ENCODE assay signal across 19 cellular contexts in genomic region chr12:116263844-116264243, GRCh38. TPM values are rescaled to one million over a fixed set of nuclear protein-coding genes. Genes with fewer than 3 reads are reported as not detected.
DNase-seq lines count a peak whose midpoint lies in the region; ATAC-seq, FAIRE-seq and TF ChIP-seq lines count a peak whose summit lies in the region.
"Had no signal": no experiment of that assay in that cellular context is flagged by ENCODE, and none has a peak within 500 bp of the region (broad histone marks: within the 10 kb centered on the region; RNA-seq: fewer than 3 reads in every experiment).

No MANE protein-coding gene starts in this region.

- SMC1A ChIA-PET in GM12878 (lab: Charles Lee; ENCODE audit: uncharacterized antibody, unreplicated experiment), result interaction anchor here (1.0 kb wide), 1 partner anchor 12 kb away, joined by 3 read pairs; no protein-coding TSS in a partner anchor

- 86% methylated on average over 2 of the region's 2 CpGs for WGBS in GM12878 (ENCODE audit: insufficient coverage, insufficient replicate concordance, low lambda C conversion rate, missing lambda C conversion rate)
- WGBS in GM23248 (ENCODE audit: low coverage in 1 of 2, low lambda C conversion rate in 2 of 2, missing lambda C conversion rate in 2 of 2), 2 experiments, result 63 to 86% methylated on average over 2 of the region's 2 CpGs
- 58 to 71% (median 66%) methylated on average over 2 of the region's 2 CpGs for WGBS in ovary, 3 donors

- H4K20me1 ChIP-seq in GM12878 (ENCODE audit: control insufficient read depth, insufficient read depth) (peaks cover 10% of the 10 kb centered on the region), GM23248 (ENCODE audit: insufficient read depth) (peaks cover 68% of the 10 kb centered on the region)

- H3K4me3 ChIP-seq in GM12878 (no peak overlapping the region), GM23248 (no peak overlapping the region), ovary (no peak overlapping the region)
- H3K4me3 ChIP-seq: lower lobe of right lung had no signal

- BruUV-seq in GM12878 (replicated peaks; lab: Mats Ljungman, UMichigan), result no TSS peak

- H3K27me3 ChIP-seq in GM12878 (replicated peaks in 1 of 2; ENCODE audit: control insufficient read depth in 2 of 2, insufficient read depth in 2 of 2, low read length in 1 of 2) (peaks cover 0 to 3% of the 10 kb centered on the region in 2 experiments; a peak in 1 of 4 replicates), GM23248 (replicated peaks; ENCODE audit: insufficient read depth) (no peaks in the 10 kb centered on the region), ovary (no peaks in the 10 kb centered on the region)
- H3K27me3 ChIP-seq: brain microvascular endothelial cell had no signal

- TF ChIP-seq POLR2A in GM12878 (IDR thresholded peaks at IDR 0.05; ENCODE audit: low read depth, low read length), result no peak
- no peak for TF ChIP-seq POLR2A in ovary (IDR thresholded peaks at IDR 0.05)

- H3K9me3 Mint-ChIP-seq in nephron progenitor cell, result no peaks in the 10 kb centered on the region

- no peak for FAIRE-seq in GM12878 (lab: Jason Lieb, UNC)

- H3K4me2 ChIP-seq in GM12878 (ENCODE audit: control insufficient read depth, insufficient read depth) (no peak overlapping the region), GM23248 (ENCODE audit: unreplicated experiment) (no peak overlapping the region)

- H3K36me3 ChIP-seq in GM12878 (ENCODE audit: control insufficient read depth in 2 of 2, insufficient read depth in 2 of 2, low read length in 1 of 2) (no peaks in the 10 kb centered on the region), GM23248 (ENCODE audit: low read depth) (no peaks in the 10 kb centered on the region), ovary (no peaks in the 10 kb centered on the region)
- H3K36me3 ChIP-seq: brain microvascular endothelial cell, lower lobe of right lung had no signal

- peak overlapping the region; percentile 52 for H3K27ac Mint-ChIP-seq in nephron progenitor cell
- H3K27ac Mint-ChIP-seq: activated CD8-positive, alpha-beta memory T cell treated with anti-CD3 and anti-CD28 coated beads, Interleukin-2, amount 10 ng/mL, durations not matched to agents 7 days and 5 days had no signal

- H3K4me1 ChIP-seq in GM12878 (ENCODE audit: control insufficient read depth, insufficient read depth, low read length) (no peaks in the 10 kb centered on the region), GM23248 (ENCODE audit: insufficient read depth) (peaks cover 73% of the 10 kb centered on the region), ovary (ENCODE audit: insufficient read depth) (peaks cover 20% of the 10 kb centered on the region)

- no peak overlapping the region for H3K9ac ChIP-seq in GM12878 (ENCODE audit: control insufficient read depth, insufficient read depth, low read length)
- no peak overlapping the region for H3K9ac ChIP-seq in GM23248

- H3K4me1 Mint-ChIP-seq in nephron progenitor cell, result peaks cover 30% of the 10 kb centered on the region

- TF ChIP-seq RAD21 in GM12878 (IDR thresholded peaks at IDR 0.05; ENCODE audit: insufficient read depth, low read depth, low read length), result no peak

- no peaks in the 10 kb centered on the region for H3K9me3 ChIP-seq in GM12878 (replicated peaks; ENCODE audit: control insufficient read depth, insufficient read depth, low read length)
- no peaks in the 10 kb centered on the region for H3K9me3 ChIP-seq in GM23248 (ENCODE audit: low read depth)
- H3K9me3 ChIP-seq in ovary, result no peaks in the 10 kb centered on the region
- H3K9me3 ChIP-seq: lower lobe of right lung had no signal

- no peak overlapping the region for H3K4me3 Mint-ChIP-seq in nephron progenitor cell
- H3K4me3 Mint-ChIP-seq: activated CD8-positive, alpha-beta memory T cell treated with anti-CD3 and anti-CD28 coated beads, Interleukin-2, amount 10 ng/mL, durations not matched to agents 7 days and 5 days had no signal

- no peak overlapping the region for H3K27ac ChIP-seq in GM12878 (ENCODE audit: control insufficient read depth, insufficient read depth)
- H3K27ac ChIP-seq in GM23248, result no peak overlapping the region
- H3K27ac ChIP-seq in ovary, result no peak overlapping the region
- H3K27ac ChIP-seq: 22Rv1, brain microvascular endothelial cell, lower lobe of right lung had no signal

- no peak for TF ChIP-seq EP300 in GM12878 (IDR thresholded peaks at IDR 0.05; ENCODE audit: borderline replicate concordance in 1 of 2, control insufficient read depth in 1 of 2, low read depth in 2 of 2, low read length in 2 of 2)
- TF ChIP-seq EP300 in ovary (IDR thresholded peaks at IDR 0.05), result no peak

- no peaks in the 10 kb centered on the region for H3K27me3 Mint-ChIP-seq in nephron progenitor cell (ENCODE audit: low read depth, poor library complexity)
- H3K27me3 Mint-ChIP-seq: activated CD8-positive, alpha-beta memory T cell treated with anti-CD3 and anti-CD28 coated beads, Interleukin-2, amount 10 ng/mL, durations not matched to agents 7 days and 5 days had no signal

- in situ Hi-C loops in GM12878 (cut with MboI), result no loop called here
- in situ Hi-C loops in GM23248 (cut with MboI), result no loop called here

- H3K79me2 ChIP-seq in GM12878 (ENCODE audit: control insufficient read depth, insufficient read depth, low read length), result peaks cover 1% of the 10 kb centered on the region
- H3K79me2 ChIP-seq in GM23248 (ENCODE audit: insufficient read depth), result peaks cover 100% of the 10 kb centered on the region

- CTCF ChIA-PET in GM12878 (lab: Yijun Ruan, JAX), result interaction anchor here (1.8 kb wide), 1 partner anchor 337 kb away, joined by 4 read pairs; no protein-coding TSS in a partner anchor

- intact Hi-C loops in GM12878 (cut with micrococcal nuclease; ENCODE audit: unreplicated experiment), result no loop called here
- intact Hi-C loops in ovary (cut with DNase I), result loop anchor here in 1 of 4 donors (10.0 kb wide), 1 partner anchor 439 kb away; no protein-coding TSS in a partner anchor

- ATAC-seq in GM12878 (peak; percentile 42; the same call in 1 of the 3 replicates), GM21786 (IDR thresholded peaks at IDR 0.05; ENCODE audit: unreplicated experiment) (no peak)
- ATAC-seq: activated CD8-positive, alpha-beta memory T cell treated with anti-CD3 and anti-CD28 coated beads, Interleukin-2, amount 10 ng/mL, durations not matched to agents 7 days and 5 days; lower lobe of right lung had no signal

- RAD21 ChIA-PET in GM12878 (lab: Charles Lee; ENCODE audit: unreplicated experiment), result interaction anchor here (1.5 kb wide), 1 partner anchor 28 kb away, joined by 3 read pairs; no protein-coding TSS in a partner anchor

- no peaks in the 10 kb centered on the region for H3K36me3 Mint-ChIP-seq in nephron progenitor cell (ENCODE audit: low read depth)

- POLR2A ChIA-PET in GM12878 (lab: Charles Lee), result no interaction called here

- H3K9me2 ChIP-seq in GM23248 (ENCODE audit: insufficient read depth), result no peaks in the 10 kb centered on the region

- TF ChIP-seq CTCF in GM12878 (IDR thresholded peaks at IDR 0.05 in 2 of 3, conservative IDR thresholded peaks at IDR 0.05 in 1 of 3; ENCODE audit: control insufficient read depth in 2 of 3, extremely low read depth in 1 of 3, insufficient read depth in 1 of 3, low read depth in 3 of 3, low read length in 3 of 3) (no peak), nephron progenitor cell (IDR thresholded peaks at IDR 0.05) (no peak), ovary (IDR thresholded peaks at IDR 0.05) (no peak)

- peaks cover 24% of the 10 kb centered on the region for H3F3A ChIP-seq in GM23248 (ENCODE audit: insufficient read depth)

- H2AFZ ChIP-seq in GM12878 (ENCODE audit: control insufficient read depth, low read depth, low read length), result no peak overlapping the region
- no peak overlapping the region for H2AFZ ChIP-seq in GM23248

- DNase-seq in DMS 273 (lab: John Stamatoyannopoulos, UW; ENCODE audit: unreplicated experiment), result peak; percentile 67
- no peak for DNase-seq in DMS 273 treated with DMSO at 0.1 percent for 48 hours (lab: John Stamatoyannopoulos, UW)
- DNase-seq in NCI-H1694 (lab: John Stamatoyannopoulos, UW), result peak; percentile 17
- no peak for DNase-seq in GM12878 (ENCODE audit: low read depth, low spot score)
- DNase-seq in nephron progenitor cell, result no peak
- DNase-seq in GM23248, result no peak
- DNase-seq in ovary, result no peak
- DNase-seq: activated CD4-positive, CD25-positive, alpha-beta regulatory T cell; activated CD8-positive, alpha-beta memory T cell treated with anti-CD3 and anti-CD28 coated beads, Interleukin-2, amount 10 ng/mL, durations not matched to agents 7 days and 5 days; activated naive CD4-positive, alpha-beta T cell treated with Interleukin-2 at 50 U/mL for 16 hours; brain microvascular endothelial cell; effector CD8-positive, alpha-beta T cell; Karpas-422; lower lobe of right lung; NCI-H2029; NK-92 treated with Interleukin-12 subunit alpha and Interleukin-12 subunit beta, amount 100 ng/mL, for 24 hours; stimulated activated naive CD4-positive, alpha-beta T cell had no signal

TF ChIP-seq in GM12878, 131 proteins besides CTCF, POLR2A, EP300 and RAD21 (continues in another document):
- TF ChIP-seq PAX8 (IDR thresholded peaks at IDR 0.05), result no peak

RNA-seq across cellular contexts. Expression of gene MED13L, which starts 13.6 kb away (rescaled TPM):
- total RNA-seq in GM12878 (2013; cell fraction: nucleolus; rRNA removed), result 224 and 236 TPM in 2 replicates
- total RNA-seq in GM12878 (2014; rRNA removed) (16.4 and 19.7 TPM in 2 replicates), GM12878 (2014; rRNA removed; fragmentation: Illumina TruSeq; extraction: Trizol) (20.2 and 21.9 TPM in 2 replicates), GM12878 (2021) (22.8 and 30.1 TPM in 2 replicates), ovary (100 to 1,000 TPM; 127 to 198 (median 168) TPM)
- 11.9 TPM for polyA plus RNA-seq in GM12878 (2011; ENCODE audit: low read depth)
- polyA plus RNA-seq in GM12878 (2011; rRNA removed) (8.0 and 8.7 TPM in 2 replicates), GM12878 (2014; fragmentation: Illumina TruSeq; extraction: Trizol) (12.9 and 14.9 TPM in 2 replicates), GM12878 (2014; fragmentation: Nextera tagmentation; extraction: Ambion mirVana) (1 to 10 TPM; 3.7 to 7.5 TPM), GM12878 (2014; rRNA removed) (9.0 and 9.5 TPM in 2 replicates), GM12878 (2016; fragmentation: Nextera tagmentation; extraction: Ambion mirVana) (1 to 10 TPM; 5.0 to 6.3 TPM), GM23248 (2016; fragmentation: Nextera tagmentation; extraction: Ambion mirVana) (9.5 and 11.7 TPM in 2 replicates), ovary (10 to 100 TPM; 47.8 to 73.5 TPM)
- 5.3 and 5.8 TPM in 2 replicates for polyA plus RNA-seq in GM12878 (2011; cell fraction: cytosol; rRNA removed)
- polyA plus RNA-seq in GM12878 (2011; cell fraction: nucleus; rRNA removed), result 14.9 and 19.6 TPM in 2 replicates
- 9.9 and 14.1 TPM in 2 replicates for polyA plus RNA-seq in GM12878 (2012)
- 35.9 and 49.2 TPM in 2 replicates for polyA minus RNA-seq in GM12878 (2011; rRNA and poly(A)+ RNA removed)
- polyA minus RNA-seq in GM12878 (2011; cell fraction: cytosol; rRNA and poly(A)+ RNA removed), result 10.8 and 16.2 TPM in 2 replicates
- polyA minus RNA-seq in GM12878 (2011; cell fraction: nucleus; rRNA and poly(A)+ RNA removed), result 31.4 and 61.8 TPM in 2 replicates
- 88.7 and 187 TPM in 2 replicates for total RNA-seq in GM23248 (2014; rRNA removed; shearing (Covaris generic))

Comparison
In these comparisons a context has a peak if more than half of its experiments do, and no peak if none do; other contexts are left out.
1. DNase-seq: peak in DMS 273 (single experiment) and NCI-H1694 (single experiment); none in DMS 273 treated with DMSO at 0.1 percent for 48 hours (single experiment), GM12878 (single experiment), nephron progenitor cell (single experiment), GM23248 (single experiment) and ovary (0 of 5).